Comparison of ENCODE assay signal across 10 cellular contexts in genomic region chr15:55829826-55830225, GRCh38.
DNase-seq lines count a peak whose midpoint lies in the region; ATAC-seq and TF ChIP-seq lines count a peak whose summit lies in the region.
"Had no signal": no experiment of that assay in that cellular context is flagged by ENCODE, and none has a peak within 500 bp of the region (broad histone marks: within the 10 kb centered on the region; RNA-seq: fewer than 3 reads in every experiment).

No MANE protein-coding gene starts in this region.

- H3K27ac Mint-ChIP-seq in T-helper 1 cell treated with Interleukin-12 subunit alpha and Interleukin-12 subunit beta and Interleukin-4 antibody, amounts not matched to agents 30 μg/mL and 1 μg/mL, for 36 hours = peak overlapping the region; percentile 74

- peaks cover 20% of the 10 kb centered on the region for H3K4me1 Mint-ChIP-seq in T-helper 1 cell treated with Interleukin-12 subunit alpha and Interleukin-12 subunit beta and Interleukin-4 antibody, amounts not matched to agents 30 μg/mL and 1 μg/mL, for 36 hours (ENCODE audit: low read depth)

- TF ChIP-seq CTCF in lower leg skin (IDR thresholded peaks at IDR 0.05) = no peak

- no peaks in the 10 kb centered on the region for H3K9me3 Mint-ChIP-seq in T-helper 1 cell treated with Interleukin-12 subunit alpha and Interleukin-12 subunit beta and Interleukin-4 antibody, amounts not matched to agents 30 μg/mL and 1 μg/mL, for 36 hours

- DNase-seq in A172 (ENCODE audit: low spot score) = peak; percentile 11
- no peak for DNase-seq in lower leg skin (ENCODE audit: low spot score in 2 of 2)
- DNase-seq in NCI-H1048 (lab: John Stamatoyannopoulos, UW) = no peak
- DNase-seq in NCI-H82 treated with DMSO at 0.1 percent for 48 hours (lab: John Stamatoyannopoulos, UW; ENCODE audit: unreplicated experiment) = no peak
- DNase-seq in Ammon's horn (ENCODE audit: low spot score) = no peak
- DNase-seq: BE2C; stimulated activated CD4-positive, alpha-beta T cell treated with anti-CD3 and anti-CD28 coated beads, Interleukin-4, amount 100 ng/mL, for 1 hour had no signal

- ATAC-seq in GM18907 (IDR thresholded peaks at IDR 0.05; ENCODE audit: unreplicated experiment) = peak; percentile 86
- ATAC-seq in HG03108 (IDR thresholded peaks at IDR 0.05; ENCODE audit: unreplicated experiment) = peak; percentile 62

- H3K27me3 Mint-ChIP-seq in T-helper 1 cell treated with Interleukin-12 subunit alpha and Interleukin-12 subunit beta and Interleukin-4 antibody, amounts not matched to agents 30 μg/mL and 1 μg/mL, for 36 hours (ENCODE audit: low read depth) = no peaks in the 10 kb centered on the region

- no peak for TF ChIP-seq POLR2A in lower leg skin (IDR thresholded peaks at IDR 0.05)

- intact Hi-C loops in lower leg skin (cut with DNase I; ENCODE audit: low total_unique reads) = no loop called here

- H3K36me3 Mint-ChIP-seq in T-helper 1 cell treated with Interleukin-12 subunit alpha and Interleukin-12 subunit beta and Interleukin-4 antibody, amounts not matched to agents 30 μg/mL and 1 μg/mL, for 36 hours (ENCODE audit: low read depth) = no peaks in the 10 kb centered on the region

- 54 to 60% methylated on average over 2 of the region's 2 CpGs for WGBS in lower leg skin, 2 donors

- H3K4me3 ChIP-seq in lower leg skin (ENCODE audit: low read depth, poor library complexity, severe bottlenecking) = no peak overlapping the region

- peak overlapping the region; percentile 2 for H3K4me3 Mint-ChIP-seq in T-helper 1 cell treated with Interleukin-12 subunit alpha and Interleukin-12 subunit beta and Interleukin-4 antibody, amounts not matched to agents 30 μg/mL and 1 μg/mL, for 36 hours
